Comparison of ENCODE assay signal across 17 cellular contexts in genomic region chr19:29489182-29489951, GRCh38. TPM values are rescaled to one million over a fixed set of nuclear protein-coding genes. Genes with fewer than 3 reads are reported as not detected.
DNase-seq lines count a peak whose midpoint lies in the region; ATAC-seq and TF ChIP-seq lines count a peak whose summit lies in the region.
"Had no signal": no experiment of that assay in that cellular context is flagged by ENCODE, and none has a peak within 500 bp of the region (broad histone marks: within the 10 kb centered on the region; RNA-seq: fewer than 3 reads in every experiment).

No MANE protein-coding gene starts in this region.

- H3K27me3 Mint-ChIP-seq in activated CD8-positive, alpha-beta T cell treated with anti-CD3 and anti-CD28 coated beads, Interleukin-2, amount 10 ng/mL, durations not matched to agents 7 days and 5 days (ENCODE audit: low read depth) = peaks cover 12% of the 10 kb centered on the region
- peaks cover 35% of the 10 kb centered on the region for H3K27me3 Mint-ChIP-seq in activated CD8-positive, alpha-beta T cell treated with anti-CD3 and anti-CD28 coated beads for 36 hours
- H3K27me3 Mint-ChIP-seq in naive thymus-derived CD4-positive, alpha-beta T cell = peaks cover 31 to 64% (median 50%) of the 10 kb centered on the region in 5 donors

- H3K9me3 Mint-ChIP-seq in activated CD8-positive, alpha-beta T cell treated with anti-CD3 and anti-CD28 coated beads, Interleukin-2, amount 10 ng/mL, durations not matched to agents 7 days and 5 days (ENCODE audit: insufficient read depth) = no peaks in the 10 kb centered on the region
- no peaks in the 10 kb centered on the region for H3K9me3 Mint-ChIP-seq in activated CD8-positive, alpha-beta T cell treated with anti-CD3 and anti-CD28 coated beads for 36 hours
- H3K9me3 Mint-ChIP-seq in naive thymus-derived CD4-positive, alpha-beta T cell = peaks cover 0 to 6% (median 0%) of the 10 kb centered on the region in 11 donors
- H3K9me3 Mint-ChIP-seq: H9 had no signal

- H3K4me3 ChIP-seq in lung (no peak overlapping the region), MM.1S (ENCODE audit: low read length) (no peak overlapping the region)
- H3K4me3 ChIP-seq in naive thymus-derived CD4-positive, alpha-beta T cell (ENCODE audit: low read length) = no peak overlapping the region
- H3K4me3 ChIP-seq: SJSA1 had no signal

- intact Hi-C loops in activated CD8-positive, alpha-beta T cell treated with anti-CD3 and anti-CD28 coated beads for 36 hours (cut with micrococcal nuclease) = no loop called here
- intact Hi-C loops in naive thymus-derived CD4-positive, alpha-beta T cell (cut with micrococcal nuclease) = no loop called here

- H3K9ac ChIP-seq in MM.1S (ENCODE audit: low read length) = no peak overlapping the region

- H3K4me1 ChIP-seq in lung (ENCODE audit: control insufficient read depth in 2 of 2, insufficient read depth in 2 of 2, low read length in 2 of 2) = no peaks in the 10 kb centered on the region
- no peaks in the 10 kb centered on the region for H3K4me1 ChIP-seq in naive thymus-derived CD4-positive, alpha-beta T cell (ENCODE audit: control insufficient read depth in 2 of 2, insufficient read depth in 2 of 2, low read length in 2 of 2)
- no peaks in the 10 kb centered on the region for H3K4me1 ChIP-seq in MM.1S (ENCODE audit: low read length)
- H3K4me1 ChIP-seq: SJSA1 had no signal

- no peak for ATAC-seq in activated CD8-positive, alpha-beta T cell treated with anti-CD3 and anti-CD28 coated beads, Interleukin-2, amount 10 ng/mL, durations not matched to agents 7 days and 5 days
- ATAC-seq in activated CD8-positive, alpha-beta T cell treated with anti-CD3 and anti-CD28 coated beads for 36 hours = no peak
- no peak for ATAC-seq in lung (ENCODE audit: insufficient read depth, low FRiP score)
- no peak for ATAC-seq in naive thymus-derived CD4-positive, alpha-beta T cell
- no peak for ATAC-seq in GM18498 (IDR thresholded peaks at IDR 0.05; ENCODE audit: unreplicated experiment)

- CTCF ChIA-PET in activated CD8-positive, alpha-beta T cell treated with anti-CD3 and anti-CD28 coated beads, Interleukin-2, amount 10 ng/mL, durations not matched to agents 7 days and 5 days (lab: Charles Lee) = no interaction called here
- CTCF ChIA-PET in activated CD8-positive, alpha-beta T cell treated with anti-CD3 and anti-CD28 coated beads for 36 hours (lab: Charles Lee) = interaction anchor here (1.1 kb wide), 1 partner anchor 22 kb away, joined by 3 read pairs; no protein-coding TSS in a partner anchor
- CTCF ChIA-PET in naive thymus-derived CD4-positive, alpha-beta T cell (lab: Charles Lee) = no interaction called here

- no peak for TF ChIP-seq CTCF in activated CD8-positive, alpha-beta T cell treated with anti-CD3 and anti-CD28 coated beads for 36 hours (IDR thresholded peaks at IDR 0.05)
- TF ChIP-seq CTCF in lung (IDR thresholded peaks at IDR 0.05; ENCODE audit: control extremely low read depth, extremely low read depth) (no peak), MM.1S (IDR thresholded peaks at IDR 0.05; ENCODE audit: low read length) (no peak)

- H3K36me3 Mint-ChIP-seq in activated CD8-positive, alpha-beta T cell treated with anti-CD3 and anti-CD28 coated beads, Interleukin-2, amount 10 ng/mL, durations not matched to agents 7 days and 5 days (ENCODE audit: low read depth) = no peaks in the 10 kb centered on the region
- H3K36me3 Mint-ChIP-seq in activated CD8-positive, alpha-beta T cell treated with anti-CD3 and anti-CD28 coated beads for 36 hours (ENCODE audit: low read depth) = no peaks in the 10 kb centered on the region
- peaks cover 0 to 4% (median 0%) of the 10 kb centered on the region in 5 donors for H3K36me3 Mint-ChIP-seq in naive thymus-derived CD4-positive, alpha-beta T cell

- H2AFZ ChIP-seq in MM.1S (ENCODE audit: low read length) = no peak overlapping the region

- H3K4me3 Mint-ChIP-seq in activated CD8-positive, alpha-beta T cell treated with anti-CD3 and anti-CD28 coated beads, Interleukin-2, amount 10 ng/mL, durations not matched to agents 7 days and 5 days = no peak overlapping the region
- no peak overlapping the region for H3K4me3 Mint-ChIP-seq in activated CD8-positive, alpha-beta T cell treated with anti-CD3 and anti-CD28 coated beads for 36 hours
- H3K4me3 Mint-ChIP-seq in naive thymus-derived CD4-positive, alpha-beta T cell = no peak overlapping the region
- H3K4me3 Mint-ChIP-seq: H9 had no signal

- H3F3A ChIP-seq in MM.1S (ENCODE audit: insufficient read depth, low read length) = no peaks in the 10 kb centered on the region

- no peaks in the 10 kb centered on the region for H3K9me2 ChIP-seq in MM.1S (replicated peaks; ENCODE audit: insufficient read depth, low read length)

- DNase-seq in activated CD8-positive, alpha-beta T cell treated with anti-CD3 and anti-CD28 coated beads, Interleukin-2, amount 10 ng/mL, durations not matched to agents 7 days and 5 days = peak; percentile 13
- no peak for DNase-seq in activated CD8-positive, alpha-beta T cell treated with anti-CD3 and anti-CD28 coated beads for 36 hours
- DNase-seq in cerebellar cortex (ENCODE audit: low spot score) = peak; percentile 33
- DNase-seq in lung (ENCODE audit: low spot score) = peak; percentile 20
- no peak for DNase-seq in naive thymus-derived CD4-positive, alpha-beta T cell
- DNase-seq in MM.1S = no peak
- DNase-seq: DND-41, GF-D8, H9, NCI-H2029, NCI-H2227 treated with DMSO at 0.1 percent for 48 hours, NCI-H524 had no signal

- no peak overlapping the region for H3K27ac ChIP-seq in lung (ENCODE audit: low read depth in 1 of 2, low read length in 1 of 2)
- no peak overlapping the region for H3K27ac ChIP-seq in naive thymus-derived CD4-positive, alpha-beta T cell (ENCODE audit: low read depth, low read length)
- no peak overlapping the region for H3K27ac ChIP-seq in MM.1S (ENCODE audit: low read length)
- H3K27ac ChIP-seq: C4-2B, SJSA1 had no signal

- WGBS in lung, 2 donors = 79 to 81% methylated on average over 16 of the region's 16 CpGs

- H3K27me3 ChIP-seq in lung (ENCODE audit: control insufficient read depth, insufficient read depth) (no peaks in the 10 kb centered on the region), MM.1S (replicated peaks; ENCODE audit: insufficient read depth, low read length) (peaks cover 73% of the 10 kb centered on the region)
- H3K27me3 ChIP-seq in naive thymus-derived CD4-positive, alpha-beta T cell (ENCODE audit: control insufficient read depth in 2 of 2, insufficient read depth in 2 of 2, low read length in 2 of 2) = peaks cover 0 to 6% of the 10 kb centered on the region in 2 donors
- H3K27me3 ChIP-seq: SJSA1 had no signal

- H4K20me1 ChIP-seq in MM.1S (ENCODE audit: insufficient read depth, low read length) = no peaks in the 10 kb centered on the region

- POLR2A ChIA-PET in activated CD8-positive, alpha-beta T cell treated with anti-CD3 and anti-CD28 coated beads, Interleukin-2, amount 10 ng/mL, durations not matched to agents 7 days and 5 days (lab: Charles Lee) = no interaction called here
- POLR2A ChIA-PET in activated CD8-positive, alpha-beta T cell treated with anti-CD3 and anti-CD28 coated beads for 36 hours (lab: Charles Lee) = no interaction called here
- POLR2A ChIA-PET in naive thymus-derived CD4-positive, alpha-beta T cell (lab: Charles Lee) = no interaction called here

- H3K36me3 ChIP-seq in lung (ENCODE audit: control insufficient read depth in 2 of 2, insufficient read depth in 2 of 2, low read length in 2 of 2) (no peaks in the 10 kb centered on the region), MM.1S (replicated peaks; ENCODE audit: insufficient read depth, low read length) (no peaks in the 10 kb centered on the region)
- no peaks in the 10 kb centered on the region for H3K36me3 ChIP-seq in naive thymus-derived CD4-positive, alpha-beta T cell (ENCODE audit: control insufficient read depth in 2 of 3, insufficient read depth in 3 of 3, low read length in 3 of 3)
- H3K36me3 ChIP-seq: SJSA1 had no signal

- no peaks in the 10 kb centered on the region for H3K4me1 Mint-ChIP-seq in activated CD8-positive, alpha-beta T cell treated with anti-CD3 and anti-CD28 coated beads, Interleukin-2, amount 10 ng/mL, durations not matched to agents 7 days and 5 days (ENCODE audit: low read depth)
- no peaks in the 10 kb centered on the region for H3K4me1 Mint-ChIP-seq in activated CD8-positive, alpha-beta T cell treated with anti-CD3 and anti-CD28 coated beads for 36 hours (ENCODE audit: low read depth)
- peaks cover 0 to 9% (median 0%) of the 10 kb centered on the region in 7 donors for H3K4me1 Mint-ChIP-seq in naive thymus-derived CD4-positive, alpha-beta T cell

- no peaks in the 10 kb centered on the region for H3K9me3 ChIP-seq in lung (ENCODE audit: control insufficient read depth in 2 of 2, insufficient read depth in 1 of 2, low read length in 1 of 2)
- no peaks in the 10 kb centered on the region for H3K9me3 ChIP-seq in naive thymus-derived CD4-positive, alpha-beta T cell (ENCODE audit: control insufficient read depth in 2 of 3, low read length in 3 of 3)
- no peaks in the 10 kb centered on the region for H3K9me3 ChIP-seq in MM.1S (replicated peaks; ENCODE audit: insufficient read depth, low read length)
- H3K9me3 ChIP-seq: SJSA1 had no signal

- no peak overlapping the region for H3K27ac Mint-ChIP-seq in activated CD8-positive, alpha-beta T cell treated with anti-CD3 and anti-CD28 coated beads, Interleukin-2, amount 10 ng/mL, durations not matched to agents 7 days and 5 days
- H3K27ac Mint-ChIP-seq in activated CD8-positive, alpha-beta T cell treated with anti-CD3 and anti-CD28 coated beads for 36 hours = no peak overlapping the region
- H3K27ac Mint-ChIP-seq in naive thymus-derived CD4-positive, alpha-beta T cell = no peak overlapping the region
- H3K27ac Mint-ChIP-seq: H9 had no signal

- no peak overlapping the region for H3K4me2 ChIP-seq in MM.1S (ENCODE audit: low read depth, low read length)

- no peaks in the 10 kb centered on the region for H3K79me2 ChIP-seq in MM.1S (ENCODE audit: low read length)

RNA-seq across cellular contexts. Expression of gene VSTM2B, which starts 36.4 kb away (rescaled TPM):
- total RNA-seq in activated CD8-positive, alpha-beta T cell treated with anti-CD3 and anti-CD28 coated beads, Interleukin-2, amount 10 ng/mL, durations not matched to agents 7 days and 5 days = not detected
- total RNA-seq in activated CD8-positive, alpha-beta T cell treated with anti-CD3 and anti-CD28 coated beads for 36 hours = not detected
- total RNA-seq in lung = not detected
- not detected for polyA plus RNA-seq in lung
- under 1 TPM in 1 of 5 experiments, not detected in 4; 0.24 TPM for total RNA-seq in naive thymus-derived CD4-positive, alpha-beta T cell
- not detected for polyA plus RNA-seq in naive thymus-derived CD4-positive, alpha-beta T cell
- total RNA-seq: A673, MCF 10A, SJSA1 had no signal

Comparison
In these comparisons a context has a peak if more than half of its experiments do, and no peak if none do; other contexts are left out.
1. DNase-seq: peak in activated CD8-positive, alpha-beta T cell treated with anti-CD3 and anti-CD28 coated beads, Interleukin-2, amount 10 ng/mL, durations not matched to agents 7 days and 5 days (single experiment), cerebellar cortex (single experiment) and lung (single experiment); none in activated CD8-positive, alpha-beta T cell treated with anti-CD3 and anti-CD28 coated beads for 36 hours (single experiment), naive thymus-derived CD4-positive, alpha-beta T cell (0 of 9) and MM.1S (single experiment).